ENCODE assay signal across 11 cellular contexts in the genomic region with DNA sequence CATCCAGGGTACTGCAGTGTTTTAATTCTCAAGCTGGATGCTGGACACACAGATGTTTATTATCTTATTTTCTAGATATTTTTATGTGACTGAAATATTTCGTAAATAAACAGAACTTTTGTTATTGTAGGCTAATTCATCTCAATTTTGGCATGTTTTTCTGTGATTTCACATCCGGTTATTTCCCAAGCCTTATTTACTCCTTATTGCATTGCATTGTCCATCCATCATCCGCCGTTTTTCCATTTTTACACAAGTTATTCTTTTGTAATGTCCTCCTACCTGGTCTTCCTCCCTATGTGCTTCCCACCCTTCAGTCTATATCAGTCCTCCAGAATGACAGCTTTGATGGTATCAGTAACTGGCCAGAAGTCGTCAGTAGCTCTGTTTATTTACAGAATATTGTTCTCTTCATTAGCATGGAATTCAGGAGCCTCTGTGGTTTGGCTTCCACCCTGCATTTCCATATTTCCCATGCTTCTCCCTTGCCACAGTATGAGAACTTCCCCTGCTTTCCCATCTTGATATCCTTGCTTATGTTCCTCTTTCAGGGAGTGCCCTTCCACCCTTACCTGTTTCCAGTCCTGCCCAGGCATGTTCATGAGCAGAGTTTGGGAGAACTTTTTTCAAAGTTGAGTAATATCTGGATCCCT. TPM values are rescaled to one million over a fixed set of nuclear protein-coding genes. Genes with fewer than 3 reads are reported as not detected.
DNase-seq lines count a peak whose midpoint lies in the region; ATAC-seq, FAIRE-seq and TF ChIP-seq lines count a peak whose summit lies in the region.
"Had no signal": no experiment of that assay in that cellular context is flagged by ENCODE, and none has a peak within 500 bp of the region (broad histone marks: within the 10 kb centered on the region; RNA-seq: fewer than 3 reads in every experiment).

No MANE protein-coding gene starts in this region.

- ATAC-seq in HepG2 (no peak), HG02678 (IDR thresholded peaks at IDR 0.05; ENCODE audit: unreplicated experiment) (no peak)

- 81% methylated on average over 5 of the region's 5 CpGs for WGBS in liver
- WGBS in HepG2 (ENCODE audit: low lambda C conversion rate): 76% methylated on average over 5 of the region's 5 CpGs

- no peak overlapping the region for H2AFZ ChIP-seq in HepG2 (ENCODE audit: low read length)

- in situ Hi-C loops in HepG2 (cut with HindIII; ENCODE audit: extremely low pct_ligation_motif_present, low pct_unique_long_range_greater_than_20kb): no loop called here

- DNase-seq in HepG2 (ENCODE audit: low spot score): no peak
- DNase-seq in SK-N-MC (ENCODE audit: low read depth, low spot score): no peak
- peak; percentile 82 for DNase-seq in fibroblast of villous mesenchyme (ENCODE audit: low read depth)
- DNase-seq in mesenteric fat pad (ENCODE audit: low spot score): no peak
- DNase-seq in Caco-2: no peak
- DNase-seq in posterior cingulate gyrus: no peak
- DNase-seq: C1 segment of cervical spinal cord, NCI-H1694 treated with DMSO at 0.1 percent for 48 hours had no signal

- peaks cover 3 to 20% (median 15%) of the 10 kb centered on the region in 4 donors for H3K4me1 ChIP-seq in liver (ENCODE audit: control insufficient read depth in 4 of 4, insufficient read depth in 4 of 4, low read length in 3 of 4)
- no peaks in the 10 kb centered on the region for H3K4me1 ChIP-seq in HepG2 (ENCODE audit: insufficient read depth, low read length)
- no peaks in the 10 kb centered on the region for H3K4me1 ChIP-seq in Caco-2

- H3K27ac Mint-ChIP-seq in Caco-2 (ENCODE audit: unreplicated experiment): no peak overlapping the region

- H3K4me2 ChIP-seq in HepG2 (ENCODE audit: low read depth, low read length): no peak overlapping the region

- no peak overlapping the region for H3K4me3 Mint-ChIP-seq in Caco-2 (ENCODE audit: unreplicated experiment)

- H3K27me3 Mint-ChIP-seq in Caco-2 (ENCODE audit: insufficient read depth, unreplicated experiment): no peaks in the 10 kb centered on the region

- H3K36me3 Mint-ChIP-seq in Caco-2 (ENCODE audit: insufficient read depth, unreplicated experiment): no peaks in the 10 kb centered on the region

- H3K9me3 ChIP-seq in liver (ENCODE audit: control insufficient read depth in 4 of 4, low read length in 3 of 4): no peaks in the 10 kb centered on the region
- no peaks in the 10 kb centered on the region for H3K9me3 ChIP-seq in HepG2 (ENCODE audit: low read length)
- no peaks in the 10 kb centered on the region for H3K9me3 ChIP-seq in SK-N-MC (ENCODE audit: low read depth, low read length)
- H3K9me3 ChIP-seq in Caco-2: no peaks in the 10 kb centered on the region
- H3K9me3 ChIP-seq: neutrophil had no signal

- H3K4me1 Mint-ChIP-seq in Caco-2 (ENCODE audit: low read depth, unreplicated experiment): peaks cover 9% of the 10 kb centered on the region

- TF ChIP-seq EP300 in HepG2 (IDR thresholded peaks at IDR 0.05; ENCODE audit: low read depth in 2 of 2, low read length in 2 of 2): no peak
- no peak for TF ChIP-seq EP300 in HepG2 (CRISPR knock-in tag; IDR thresholded peaks at IDR 0.05; ENCODE audit: borderline replicate concordance)

- no peaks in the 10 kb centered on the region for H3K9me3 Mint-ChIP-seq in Caco-2 (ENCODE audit: unreplicated experiment)

- no peak for TF ChIP-seq RAD21 in liver (IDR thresholded peaks at IDR 0.05)
- no peak for TF ChIP-seq RAD21 in HepG2 (CRISPR knock-in tag; IDR thresholded peaks at IDR 0.05)

- TF ChIP-seq CTCF in liver (IDR thresholded peaks at IDR 0.05; ENCODE audit: low read depth, low read length, missing input control): no peak
- no peak for TF ChIP-seq CTCF in HepG2 (CRISPR knock-in tag; IDR thresholded peaks at IDR 0.05)
- no peak for TF ChIP-seq CTCF in fibroblast of villous mesenchyme (IDR thresholded peaks at IDR 0.05; ENCODE audit: insufficient read depth, low read depth, low read length)
- TF ChIP-seq CTCF in Caco-2 (IDR thresholded peaks at IDR 0.05; ENCODE audit: insufficient read depth in 1 of 2, low read depth in 1 of 2, low read length in 1 of 2, severe bottlenecking in 1 of 2, unreplicated experiment in 1 of 2): no peak

- no peaks in the 10 kb centered on the region for H3K27me3 ChIP-seq in liver (ENCODE audit: control insufficient read depth in 4 of 4, insufficient read depth in 4 of 4, low read length in 3 of 4)
- H3K27me3 ChIP-seq in HepG2 (ENCODE audit: control insufficient read depth in 1 of 2, insufficient read depth in 2 of 2, low read length in 2 of 2): no peaks in the 10 kb centered on the region
- H3K27me3 ChIP-seq in Caco-2 (replicated peaks; ENCODE audit: control insufficient read depth, insufficient read depth, low read length): no peaks in the 10 kb centered on the region
- H3K27me3 ChIP-seq: neutrophil had no signal

- FAIRE-seq in HepG2 (lab: Jason Lieb, UNC): no peak

- POLR2A ChIA-PET in HepG2 (lab: Yijun Ruan, JAX) (no interaction called here), Caco-2 (lab: Charles Lee) (no interaction called here)

- no peak for TF ChIP-seq POLR2A in HepG2 (IDR thresholded peaks at IDR 0.05; ENCODE audit: insufficient read depth in 1 of 2, low read depth in 2 of 2, low read length in 2 of 2)

- H3K36me3 ChIP-seq in liver (ENCODE audit: control insufficient read depth in 4 of 4, insufficient read depth in 3 of 4, low read depth in 1 of 4, low read length in 3 of 4) (no peaks in the 10 kb centered on the region), HepG2 (replicated peaks in 1 of 2; ENCODE audit: control insufficient read depth in 1 of 2, insufficient read depth in 2 of 2, low read length in 2 of 2) (no peaks in the 10 kb centered on the region), SK-N-MC (ENCODE audit: insufficient read depth, low read length) (no peaks in the 10 kb centered on the region), Caco-2 (ENCODE audit: control insufficient read depth, insufficient read depth, low read length) (no peaks in the 10 kb centered on the region)
- H3K36me3 ChIP-seq: neutrophil had no signal

- H4K20me1 ChIP-seq in HepG2 (ENCODE audit: insufficient read depth, low read length): no peaks in the 10 kb centered on the region

- BruUV-seq in HepG2 (replicated peaks; lab: Mats Ljungman, UMichigan) (no TSS peak), Caco-2 (replicated peaks; lab: Mats Ljungman, UMichigan) (no TSS peak)

- H3K9ac ChIP-seq in liver (ENCODE audit: low read depth in 1 of 2, low read length in 2 of 2) (no peak overlapping the region), HepG2 (ENCODE audit: insufficient read depth, low read depth, low read length) (no peak overlapping the region), SK-N-MC (ENCODE audit: insufficient read length) (no peak overlapping the region)

- peaks cover 2% of the 10 kb centered on the region for H3K79me2 ChIP-seq in HepG2 (ENCODE audit: insufficient read depth, low read length)

- H3K4me3 ChIP-seq in liver (ENCODE audit: low read depth in 1 of 3, low read length in 3 of 3) (no peak overlapping the region), HepG2 (replicated peaks in 1 of 3; ENCODE audit: insufficient read depth in 1 of 3, low read depth in 2 of 3, low read length in 3 of 3) (no peak overlapping the region), SK-N-MC (peak overlapping the region; percentile 49), fibroblast of villous mesenchyme (ENCODE audit: low read depth, low read length) (no peak overlapping the region), Caco-2 (ENCODE audit: low read depth, low read length) (no peak overlapping the region)

- CTCF ChIA-PET in HepG2 (lab: Yijun Ruan, JAX; ENCODE audit: low intra/inter-chr PET ratio, low total read pairs) (no interaction called here), Caco-2 (lab: Charles Lee) (no interaction called here)

- H3K27ac ChIP-seq in liver (ENCODE audit: low read depth in 1 of 2, low read length in 2 of 2) (peak overlapping the region; percentile 19 to 45), HepG2 (ENCODE audit: extremely low read length, insufficient read depth, low read length) (no peak overlapping the region), SK-N-MC (peak overlapping the region; percentile 60)
- H3K27ac ChIP-seq: neutrophil had no signal

- intact Hi-C loops in HepG2 (cut with micrococcal nuclease; ENCODE audit: unreplicated experiment) (no loop called here), Caco-2 (cut with micrococcal nuclease; ENCODE audit: unreplicated experiment) (no loop called here), posterior cingulate gyrus (cut with DNase I) (no loop called here)

TF ChIP-seq in HepG2, 621 proteins besides CTCF, POLR2A, EP300 and RAD21:
- TF ChIP-seq GATAD1 (CRISPR knock-in tag; IDR thresholded peaks at IDR 0.05): no peak

RNA-seq across cellular contexts. Expression of gene GNAI1, which starts 16.1 kb away (rescaled TPM):
- total RNA-seq in liver (10 to 100 TPM; 19.2 to 22.5 TPM), HepG2 (2016; rRNA removed; fragmentation: Illumina TruSeq; extraction: Trizol) (5.7 and 8.8 TPM in 2 replicates), fibroblast of villous mesenchyme (56.0 and 73.8 TPM in 2 replicates), mesenteric fat pad (179 TPM), Caco-2 (2022) (2.1 and 2.3 TPM in 2 replicates)
- polyA plus RNA-seq in liver (10 to 100 TPM in 1 of 2 donors, 1 to 10 TPM in 1; 8.9 to 38.7 TPM), HepG2 (2011; rRNA removed) (2.5 and 3.5 TPM in 2 replicates)
- total RNA-seq in HepG2 (2016; cell fraction: cytosol; rRNA removed; fragmentation: Illumina TruSeq; extraction: Trizol; ENCODE audit: low read depth): 1.9 and 2.0 TPM in 2 replicates
- total RNA-seq in HepG2 (2016; cell fraction: insoluble cytoplasmic fraction; rRNA removed; fragmentation: Illumina TruSeq; extraction: Trizol): 5.8 and 7.5 TPM in 2 replicates
- total RNA-seq in HepG2 (2016; cell fraction: membrane; rRNA removed; fragmentation: Illumina TruSeq; extraction: Trizol): 2.5 and 2.9 TPM in 2 replicates
- 5.6 and 7.8 TPM in 2 replicates for total RNA-seq in HepG2 (2016; cell fraction: nucleus; rRNA removed; fragmentation: Illumina TruSeq; extraction: Trizol)
- polyA plus RNA-seq in HepG2 (2011; cell fraction: cytosol; rRNA removed): 1.5 and 1.8 TPM in 2 replicates
- polyA plus RNA-seq in HepG2 (2011; cell fraction: nucleus; rRNA removed): 0.95 and 1.2 TPM in 2 replicates
- 3.1 and 4.0 TPM in 2 replicates for polyA plus RNA-seq in HepG2 (2012)
- polyA plus RNA-seq in HepG2 (2016; cell fraction: cytosol; fragmentation: Illumina TruSeq; extraction: Trizol; ENCODE audit: low read depth): 0.59 and 0.60 TPM in 2 replicates
- 5.0 and 6.6 TPM in 2 replicates for polyA plus RNA-seq in HepG2 (2016; cell fraction: insoluble cytoplasmic fraction; fragmentation: Illumina TruSeq; extraction: Trizol; ENCODE audit: low read depth)
- polyA plus RNA-seq in HepG2 (2016; cell fraction: membrane; fragmentation: Illumina TruSeq; extraction: Trizol; ENCODE audit: low read depth): 0.89 and 1.1 TPM in 2 replicates
- 6.3 and 6.8 TPM in 2 replicates for polyA plus RNA-seq in HepG2 (2016; cell fraction: nucleus; fragmentation: Illumina TruSeq; extraction: Trizol; ENCODE audit: insufficient read depth, low read depth)
- polyA minus RNA-seq in HepG2 (2011; rRNA and poly(A)+ RNA removed; ENCODE audit: low replicate concordance): 1.9 and 8.5 TPM in 2 replicates
- polyA minus RNA-seq in HepG2 (2011; cell fraction: cytosol; rRNA and poly(A)+ RNA removed): 2.9 and 4.9 TPM in 2 replicates
- polyA minus RNA-seq in HepG2 (2011; cell fraction: nucleus; rRNA and poly(A)+ RNA removed): 8.8 and 10.6 TPM in 2 replicates
